In the genomic region with DNA sequence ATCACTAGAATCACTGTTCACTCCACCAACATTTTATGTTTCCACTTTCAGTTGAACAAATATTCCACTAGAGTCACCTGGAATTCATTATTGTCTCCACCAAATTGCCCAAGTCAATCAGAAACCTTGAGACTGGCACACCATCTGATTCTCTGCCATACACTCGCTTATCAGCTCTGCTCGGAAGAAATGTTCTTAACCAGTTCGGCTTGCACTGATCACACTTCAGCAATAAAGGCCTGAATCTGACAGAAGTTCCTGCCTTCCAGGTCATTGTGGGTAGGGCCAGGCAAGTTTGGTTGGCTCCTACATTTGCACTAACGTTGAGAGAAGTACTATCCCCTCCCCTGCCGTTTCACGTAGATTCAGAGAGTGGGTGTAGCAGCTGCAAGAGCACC, we compare ENCODE assay signal across 1 cellular context.
TF ChIP-seq lines count a peak whose summit lies in the region.

No MANE protein-coding gene starts in this region.

TF ChIP-seq in HepG2, 621 proteins besides CTCF, POLR2A, EP300 and RAD21 (continued from another document):
- TF ChIP-seq, protein P1, sequence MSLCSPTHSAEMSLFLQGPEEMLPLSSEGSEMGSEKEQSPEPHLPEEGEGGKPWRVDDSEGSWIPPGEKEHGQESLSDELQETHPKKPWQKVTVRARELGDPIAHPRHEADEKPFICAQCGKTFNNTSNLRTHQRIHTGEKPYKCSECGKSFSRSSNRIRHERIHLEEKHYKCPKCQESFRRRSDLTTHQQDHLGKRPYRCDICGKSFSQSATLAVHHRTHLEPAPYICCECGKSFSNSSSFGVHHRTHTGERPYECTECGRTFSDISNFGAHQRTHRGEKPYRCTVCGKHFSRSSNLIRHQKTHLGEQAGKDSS (CRISPR knock-in tag; IDR thresholded peaks at IDR 0.05; ENCODE audit: borderline replicate concordance, low read depth): no peak
- TF ChIP-seq ZNF468 (CRISPR knock-in tag; IDR thresholded peaks at IDR 0.05) (0 out of 2 replicates have a peak, but pooled peaks have one; percentile 67), ZNF232 (CRISPR knock-in tag; IDR thresholded peaks at IDR 0.05; ENCODE audit: borderline replicate concordance) (0 out of 2 replicates have a peak, but pooled peaks have one; percentile 20), U2AF2 (IDR thresholded peaks at IDR 0.05; ENCODE audit: low read depth, low read length) (no peak), MYNN (CRISPR knock-in tag; IDR thresholded peaks at IDR 0.05; ENCODE audit: low read depth) (no peak), ZZZ3 (CRISPR knock-in tag; IDR thresholded peaks at IDR 0.05; ENCODE audit: borderline replicate concordance) (0 out of 2 replicates have a peak, but pooled peaks have one; percentile 21), ZNF790 (CRISPR knock-in tag; IDR thresholded peaks at IDR 0.05; ENCODE audit: borderline replicate concordance) (0 out of 2 replicates have a peak, but pooled peaks have one; percentile 3), ZNF431 (CRISPR knock-in tag; IDR thresholded peaks at IDR 0.05; ENCODE audit: borderline replicate concordance, low read depth) (no peak)
- TF ChIP-seq, protein P2, sequence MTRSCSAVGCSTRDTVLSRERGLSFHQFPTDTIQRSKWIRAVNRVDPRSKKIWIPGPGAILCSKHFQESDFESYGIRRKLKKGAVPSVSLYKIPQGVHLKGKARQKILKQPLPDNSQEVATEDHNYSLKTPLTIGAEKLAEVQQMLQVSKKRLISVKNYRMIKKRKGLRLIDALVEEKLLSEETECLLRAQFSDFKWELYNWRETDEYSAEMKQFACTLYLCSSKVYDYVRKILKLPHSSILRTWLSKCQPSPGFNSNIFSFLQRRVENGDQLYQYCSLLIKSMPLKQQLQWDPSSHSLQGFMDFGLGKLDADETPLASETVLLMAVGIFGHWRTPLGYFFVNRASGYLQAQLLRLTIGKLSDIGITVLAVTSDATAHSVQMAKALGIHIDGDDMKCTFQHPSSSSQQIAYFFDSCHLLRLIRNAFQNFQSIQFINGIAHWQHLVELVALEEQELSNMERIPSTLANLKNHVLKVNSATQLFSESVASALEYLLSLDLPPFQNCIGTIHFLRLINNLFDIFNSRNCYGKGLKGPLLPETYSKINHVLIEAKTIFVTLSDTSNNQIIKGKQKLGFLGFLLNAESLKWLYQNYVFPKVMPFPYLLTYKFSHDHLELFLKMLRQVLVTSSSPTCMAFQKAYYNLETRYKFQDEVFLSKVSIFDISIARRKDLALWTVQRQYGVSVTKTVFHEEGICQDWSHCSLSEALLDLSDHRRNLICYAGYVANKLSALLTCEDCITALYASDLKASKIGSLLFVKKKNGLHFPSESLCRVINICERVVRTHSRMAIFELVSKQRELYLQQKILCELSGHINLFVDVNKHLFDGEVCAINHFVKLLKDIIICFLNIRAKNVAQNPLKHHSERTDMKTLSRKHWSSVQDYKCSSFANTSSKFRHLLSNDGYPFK (CRISPR knock-in tag; IDR thresholded peaks at IDR 0.05; ENCODE audit: borderline replicate concordance): no peak
